Comparison of ENCODE assay signal across 21 cellular contexts in the genomic region with DNA sequence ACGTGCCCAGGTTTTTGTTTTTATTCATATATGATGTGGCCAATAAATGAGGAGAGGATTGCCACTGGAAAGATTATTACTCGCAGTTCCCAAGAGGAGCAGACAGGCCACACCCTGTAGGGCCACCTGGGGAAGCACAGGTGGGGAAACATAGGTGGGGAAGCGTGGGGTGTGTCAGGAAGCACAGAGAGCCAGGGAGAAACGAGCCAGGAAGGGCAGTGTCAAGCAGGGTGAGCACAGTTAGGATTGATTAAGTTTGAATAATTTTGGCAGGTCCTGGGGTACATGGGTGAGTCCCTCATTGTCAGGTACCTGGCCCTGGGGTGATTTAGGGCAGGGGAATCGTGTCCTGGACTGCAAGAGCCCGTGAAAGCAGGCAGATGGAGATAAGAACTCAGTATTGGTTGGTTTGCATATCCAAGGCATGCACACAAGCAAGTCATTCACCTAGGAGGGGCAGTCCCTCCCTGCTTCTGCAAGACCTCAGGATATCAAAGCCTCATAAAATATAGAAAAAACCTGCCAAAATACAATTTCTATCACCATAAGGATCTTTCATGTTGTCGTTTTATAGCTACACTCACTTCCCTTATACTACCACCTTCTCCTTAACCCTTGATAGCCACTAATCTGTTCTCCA. TPM values are rescaled to one million over a fixed set of nuclear protein-coding genes. Genes with fewer than 3 reads are reported as not detected.
DNase-seq lines count a peak whose midpoint lies in the region; ATAC-seq and TF ChIP-seq lines count a peak whose summit lies in the region.
"Had no signal": no experiment of that assay in that cellular context is flagged by ENCODE, and none has a peak within 500 bp of the region (broad histone marks: within the 10 kb centered on the region; RNA-seq: fewer than 3 reads in every experiment).

No MANE protein-coding gene starts in this region.

- no peak for TF ChIP-seq CTCF in CD8-positive, alpha-beta T cell (IDR thresholded peaks at IDR 0.05)
- TF ChIP-seq CTCF in sigmoid colon (IDR thresholded peaks at IDR 0.05): no peak

- intact Hi-C loops in CD8-positive, alpha-beta T cell (cut with DNase I, micrococcal nuclease): no loop called here
- intact Hi-C loops in sigmoid colon (cut with DNase I): no loop called here

- H3K27ac Mint-ChIP-seq in CD8-positive, alpha-beta T cell: peak overlapping the region; percentile 47
- H3K27ac Mint-ChIP-seq: activated B cell treated with CpG ODN at 0.5 μM for 24 hours; CD4-positive, alpha-beta T cell; T-helper 17 cell had no signal

- H3K27ac ChIP-seq in CD8-positive, alpha-beta T cell (ENCODE audit: low read depth, low read length): no peak overlapping the region
- H3K27ac ChIP-seq in esophagus (ENCODE audit: low read depth in 2 of 2, low read length in 1 of 2) (peak overlapping the region; percentile 60 to 71), sigmoid colon (peak overlapping the region in 3 of 4 donors; percentile 10 to 50 (median 47))
- H3K27ac ChIP-seq: HL-60 had no signal

- POLR2A ChIA-PET in CD8-positive, alpha-beta T cell (lab: Charles Lee): no interaction called here

- no peak for ATAC-seq in CD8-positive, alpha-beta T cell
- ATAC-seq in GM18498 (IDR thresholded peaks at IDR 0.05; ENCODE audit: unreplicated experiment): no peak
- no peak for ATAC-seq in HG03108 (IDR thresholded peaks at IDR 0.05; ENCODE audit: unreplicated experiment)
- ATAC-seq: T-helper 17 cell had no signal

- H3K27me3 Mint-ChIP-seq in CD8-positive, alpha-beta T cell (ENCODE audit: low read depth): no peaks in the 10 kb centered on the region
- H3K27me3 Mint-ChIP-seq: CD4-positive, alpha-beta T cell; T-helper 17 cell had no signal

- CTCF ChIA-PET in CD8-positive, alpha-beta T cell (lab: Charles Lee): interaction anchor here (0.6 to 1.4 kb wide), 3 partner anchors 12 to 49 kb away, joined by 3 to 5 read pairs (median 3); no protein-coding TSS in a partner anchor

- H3K9me3 Mint-ChIP-seq in CD8-positive, alpha-beta T cell: peaks cover 14% of the 10 kb centered on the region

- TF ChIP-seq EP300 in sigmoid colon (IDR thresholded peaks at IDR 0.05): no peak

- peaks cover 7% of the 10 kb centered on the region for H3K4me1 ChIP-seq in CD8-positive, alpha-beta T cell (ENCODE audit: insufficient read depth, low read length)
- H3K4me1 ChIP-seq in esophagus (ENCODE audit: control insufficient read depth in 2 of 2, insufficient read depth in 2 of 2, low read length in 1 of 2): peaks cover 3 to 16% of the 10 kb centered on the region in 2 donors
- H3K4me1 ChIP-seq in sigmoid colon: peaks cover 0 to 4% (median 0%) of the 10 kb centered on the region in 4 donors

- H3K4me3 ChIP-seq in CD8-positive, alpha-beta T cell (ENCODE audit: low read depth, low read length): no peak overlapping the region
- H3K4me3 ChIP-seq in esophagus (ENCODE audit: low read depth in 1 of 2, low read length in 2 of 2) (no peak overlapping the region), sigmoid colon (no peak overlapping the region)
- H3K4me3 ChIP-seq: heart left ventricle, smooth muscle cell had no signal

- TF ChIP-seq POLR2A in sigmoid colon (IDR thresholded peaks at IDR 0.05): no peak

- H3K27me3 ChIP-seq in CD8-positive, alpha-beta T cell (ENCODE audit: insufficient read depth, low read length): no peaks in the 10 kb centered on the region
- H3K27me3 ChIP-seq in esophagus (ENCODE audit: control insufficient read depth in 1 of 2, insufficient read depth in 2 of 2, low read length in 2 of 2): no peaks in the 10 kb centered on the region
- no peaks in the 10 kb centered on the region for H3K27me3 ChIP-seq in sigmoid colon
- H3K27me3 ChIP-seq: heart left ventricle had no signal

- DNase-seq in CD8-positive, alpha-beta T cell: no peak
- DNase-seq in NCI-H748 (lab: John Stamatoyannopoulos, UW; ENCODE audit: unreplicated experiment) (peak; percentile 71), sigmoid colon (no peak), putamen (ENCODE audit: low spot score) (no peak), Kasumi-1 (lab: John Stamatoyannopoulos, UW) (no peak)
- DNase-seq: ACHN; activated B cell treated with CpG ODN at 0.5 μM for 24 hours; activated gamma-delta T cell; aorta; CD4-positive, alpha-beta T cell; cortex of kidney; erythroblast; heart left ventricle; NCI-H1092; SHP77; T-helper 17 cell had no signal

- H3K36me3 ChIP-seq in CD8-positive, alpha-beta T cell (ENCODE audit: insufficient read depth, low read length): no peaks in the 10 kb centered on the region
- H3K36me3 ChIP-seq in esophagus (ENCODE audit: control insufficient read depth in 2 of 2, insufficient read depth in 2 of 2, low read length in 1 of 2): peaks cover 3 to 4% of the 10 kb centered on the region in 2 donors
- peaks cover 0 to 14% (median 0%) of the 10 kb centered on the region in 4 donors for H3K36me3 ChIP-seq in sigmoid colon

- no peaks in the 10 kb centered on the region for H3K9me3 ChIP-seq in CD8-positive, alpha-beta T cell (ENCODE audit: low read length)
- H3K9me3 ChIP-seq in esophagus (ENCODE audit: control insufficient read depth in 2 of 2, insufficient read depth in 1 of 2, low read depth in 1 of 2, low read length in 1 of 2): no peaks in the 10 kb centered on the region
- H3K9me3 ChIP-seq in sigmoid colon: peaks cover 0 to 4% (median 0%) of the 10 kb centered on the region in 4 donors

- H3K4me1 Mint-ChIP-seq in CD8-positive, alpha-beta T cell (ENCODE audit: low read depth): peaks cover 46% of the 10 kb centered on the region

- no peak overlapping the region for H3K4me3 Mint-ChIP-seq in CD8-positive, alpha-beta T cell
- H3K4me3 Mint-ChIP-seq: activated B cell treated with CpG ODN at 0.5 μM for 24 hours; CD4-positive, alpha-beta T cell; T-helper 17 cell had no signal

- peaks cover 51% of the 10 kb centered on the region for H3K36me3 Mint-ChIP-seq in CD8-positive, alpha-beta T cell

- 38 to 43% methylated on average over 7 of the region's 7 CpGs for WGBS in esophagus, 2 donors
- 12 to 52% methylated on average over 7 of the region's 7 CpGs for WGBS in sigmoid colon, 2 donors

RNA-seq across cellular contexts. Expression of a gene that starts 22.4 kb away (rescaled TPM):
- total RNA-seq in CD8-positive, alpha-beta T cell: 10 to 100 TPM; 25.7 to 26.9 TPM
- polyA plus RNA-seq in esophagus (1 to 10 TPM; 2.1 to 2.4 TPM), sigmoid colon (1 to 10 TPM; 5.1 to 8.9 (median 6.0) TPM)
- total RNA-seq in sigmoid colon: 10 to 100 TPM; 12.2 to 14.4 (median 13.3) TPM
